Comparison of ENCODE assay signal across 20 cellular contexts in genomic region chr18:23684515-23685197, GRCh38. TPM values are rescaled to one million over a fixed set of nuclear protein-coding genes. Genes with fewer than 3 reads are reported as not detected.
DNase-seq lines count a peak whose midpoint lies in the region; ATAC-seq, FAIRE-seq and TF ChIP-seq lines count a peak whose summit lies in the region.
"Had no signal": no experiment of that assay in that cellular context is flagged by ENCODE, and none has a peak within 500 bp of the region (broad histone marks: within the 10 kb centered on the region; RNA-seq: fewer than 3 reads in every experiment).

No MANE protein-coding gene starts in this region.

- CTCF ChIA-PET in CD8-positive, alpha-beta memory T cell (lab: Charles Lee): interaction anchor here (1.0 kb wide), 1 partner anchor 18 kb away, joined by 4 read pairs; no protein-coding TSS in a partner anchor
- CTCF ChIA-PET in WTC11 (lab: Charles Lee): interaction anchor here (1.5 kb wide), 1 partner anchor 43 kb away, joined by 3 read pairs; no protein-coding TSS in a partner anchor

- no peak overlapping the region for H3K4me3 ChIP-seq in choroid plexus epithelial cell (ENCODE audit: low read depth, low read length)
- no peak overlapping the region for H3K4me3 ChIP-seq in mucosa of descending colon
- H3K4me3 ChIP-seq in CD8-positive, alpha-beta memory T cell (ENCODE audit: low read length): no peak overlapping the region
- H3K4me3 ChIP-seq: BLaER1, upper lobe of left lung had no signal

- H3K27me3 Mint-ChIP-seq in CD8-positive, alpha-beta memory T cell: peaks cover 36 to 71% of the 10 kb centered on the region in 2 donors
- H3K27me3 Mint-ChIP-seq in WTC11 (ENCODE audit: low read depth): peaks cover 48% of the 10 kb centered on the region

- no peaks in the 10 kb centered on the region for H3K9me3 Mint-ChIP-seq in CD8-positive, alpha-beta memory T cell
- H3K9me3 Mint-ChIP-seq in WTC11: peaks cover 13% of the 10 kb centered on the region

- H3K27ac Mint-ChIP-seq in CD8-positive, alpha-beta memory T cell: no peak overlapping the region
- no peak overlapping the region for H3K27ac Mint-ChIP-seq in WTC11
- H3K27ac Mint-ChIP-seq: stimulated activated memory B cell treated with anti-CD40 and anti-IgM and Interleukin-4, amounts not matched to agents 10 μg/mL and 1 μg/mL and 100 μg/mL, for 72 hours; T-helper 17 cell had no signal

- TF ChIP-seq CTCF in C4-2B (conservative IDR thresholded peaks at IDR 0.05): no peak
- no peak for TF ChIP-seq CTCF in choroid plexus epithelial cell (conservative IDR thresholded peaks at IDR 0.05; ENCODE audit: low read depth, low read length)
- no peak for TF ChIP-seq CTCF in mucosa of descending colon (IDR thresholded peaks at IDR 0.05)
- no peak for TF ChIP-seq CTCF in WTC11 (IDR thresholded peaks at IDR 0.05)

- intact Hi-C loops in mucosa of descending colon (cut with DNase I, micrococcal nuclease): no loop called here

- ATAC-seq in mucosa of descending colon (peak; percentile 73), WTC11 (no peak)
- ATAC-seq: Panc1; stimulated activated memory B cell treated with anti-CD40 and anti-IgM and Interleukin-4, amounts not matched to agents 10 μg/mL and 1 μg/mL and 100 μg/mL, for 72 hours; T-helper 17 cell had no signal

- H3K4me1 Mint-ChIP-seq in CD8-positive, alpha-beta memory T cell: peaks cover 5 to 7% (median 5%) of the 10 kb centered on the region in 3 donors
- H3K4me1 Mint-ChIP-seq in WTC11: peaks cover 11% of the 10 kb centered on the region
- H3K4me1 Mint-ChIP-seq: stimulated activated memory B cell treated with anti-CD40 and anti-IgM and Interleukin-4, amounts not matched to agents 10 μg/mL and 1 μg/mL and 100 μg/mL, for 72 hours had no signal

- DNase-seq in LHCN-M2 (ENCODE audit: low read depth) (peak; percentile 49), choroid plexus epithelial cell (ENCODE audit: low read depth) (peak; percentile 53), mucosa of descending colon (no peak), frontal cortex (ENCODE audit: low spot score in 2 of 2) (no peak), WTC11 (ENCODE audit: low spot score) (no peak), NCI-H524 treated with DMSO at 0.1 percent for 48 hours (lab: John Stamatoyannopoulos, UW) (no peak)
- no peak for DNase-seq in CD8-positive, alpha-beta memory T cell
- DNase-seq: activated CD4-positive, alpha-beta T cell treated with anti-CD3 and anti-CD28 coated beads for 4 hours; activated T-cell treated with anti-CD3 and anti-CD28 coated beads, Interleukin-2, amount 50 U/mL, for 1 hour; naive B cell; NCI-H1105 treated with DMSO at 0.1 percent for 48 hours; NCI-H510A; stimulated activated CD4-positive, alpha-beta T cell treated with anti-CD3 and anti-CD28 coated beads, Interleukin-4, amount 100 ng/mL, for 24 hours; T-helper 17 cell; upper lobe of left lung had no signal

- peaks cover 13% of the 10 kb centered on the region for H3K4me1 ChIP-seq in mucosa of descending colon (ENCODE audit: low read depth)
- H3K4me1 ChIP-seq in CD8-positive, alpha-beta memory T cell (ENCODE audit: insufficient read depth, low read length): peaks cover 6% of the 10 kb centered on the region

- H3K36me3 Mint-ChIP-seq in CD8-positive, alpha-beta memory T cell: no peaks in the 10 kb centered on the region
- H3K36me3 Mint-ChIP-seq in WTC11: no peaks in the 10 kb centered on the region
- H3K36me3 Mint-ChIP-seq: naive B cell; stimulated activated memory B cell treated with anti-CD40 and anti-IgM and Interleukin-4, amounts not matched to agents 10 μg/mL and 1 μg/mL and 100 μg/mL, for 72 hours had no signal

- peak overlapping the region; percentile 99 for H3K27ac ChIP-seq in C4-2B
- H3K27ac ChIP-seq in CD8-positive, alpha-beta memory T cell (ENCODE audit: low read depth, low read length): no peak overlapping the region
- H3K27ac ChIP-seq: BLaER1, upper lobe of left lung had no signal

- POLR2A ChIA-PET in CD8-positive, alpha-beta memory T cell (lab: Charles Lee): interaction anchor here (0.7 kb wide), 1 partner anchor 19 kb away, joined by 3 read pairs; no protein-coding TSS in a partner anchor
- POLR2A ChIA-PET in WTC11 (lab: Charles Lee): no interaction called here

- H3K9me3 ChIP-seq in mucosa of descending colon: no peaks in the 10 kb centered on the region
- H3K9me3 ChIP-seq in CD8-positive, alpha-beta memory T cell (ENCODE audit: low read length): no peaks in the 10 kb centered on the region
- H3K9me3 ChIP-seq: upper lobe of left lung had no signal

- no peaks in the 10 kb centered on the region for H3K36me3 ChIP-seq in mucosa of descending colon (ENCODE audit: low read depth)
- no peaks in the 10 kb centered on the region for H3K36me3 ChIP-seq in CD8-positive, alpha-beta memory T cell (ENCODE audit: insufficient read depth, low read length)
- H3K36me3 ChIP-seq: BLaER1, upper lobe of left lung had no signal

- no peak overlapping the region for H3K4me3 Mint-ChIP-seq in CD8-positive, alpha-beta memory T cell
- H3K4me3 Mint-ChIP-seq in WTC11: no peak overlapping the region
- H3K4me3 Mint-ChIP-seq: naive B cell; stimulated activated memory B cell treated with anti-CD40 and anti-IgM and Interleukin-4, amounts not matched to agents 10 μg/mL and 1 μg/mL and 100 μg/mL, for 72 hours; T-helper 17 cell had no signal

- FAIRE-seq in frontal cortex (lab: Jason Lieb, UNC): no peak
- FAIRE-seq: GM12891 had no signal

- H3K27me3 ChIP-seq in CD8-positive, alpha-beta memory T cell (ENCODE audit: insufficient read depth, low read length, poor library complexity, severe bottlenecking): peaks cover 17% of the 10 kb centered on the region

TF ChIP-seq in WTC11, 78 proteins besides CTCF, POLR2A, EP300 and RAD21:
- TF ChIP-seq ZMAT4 (CRISPR knock-in tag; IDR thresholded peaks at IDR 0.05) (no peak), GRHL2 (CRISPR knock-in tag; IDR thresholded peaks at IDR 0.05; ENCODE audit: insufficient replicate concordance, severe bottlenecking) (no peak), ZNF416 (CRISPR knock-in tag; IDR thresholded peaks at IDR 0.05) (no peak), FOXK1 (CRISPR knock-in tag; IDR thresholded peaks at IDR 0.05) (no peak), ZNF671 (CRISPR knock-in tag; IDR thresholded peaks at IDR 0.05) (no peak), ZNF512 (CRISPR knock-in tag; IDR thresholded peaks at IDR 0.05; ENCODE audit: borderline replicate concordance) (no peak), NFE2L1 (CRISPR knock-in tag; IDR thresholded peaks at IDR 0.05) (no peak), RORB (CRISPR knock-in tag; IDR thresholded peaks at IDR 0.05) (no peak), IRF1 (CRISPR knock-in tag; IDR thresholded peaks at IDR 0.05) (no peak), USF2 (CRISPR knock-in tag; IDR thresholded peaks at IDR 0.05) (no peak), GTF2I (CRISPR knock-in tag; conservative IDR thresholded peaks at IDR 0.05) (no peak), ZNF121 (CRISPR knock-in tag; IDR thresholded peaks at IDR 0.05) (no peak), ZNF396 (CRISPR knock-in tag; IDR thresholded peaks at IDR 0.05; ENCODE audit: borderline replicate concordance) (no peak)

RNA-seq across cellular contexts. Expression of gene LAMA3, which starts 4.6 kb away (rescaled TPM):
- total RNA-seq in LHCN-M2 (2014; rRNA removed): 3.3 and 4.2 TPM in 2 replicates
- 1.6 TPM for polyA plus RNA-seq in LHCN-M2 (2012)
- total RNA-seq in mucosa of descending colon: 10 to 100 TPM; 29.0 to 62.0 (median 49.0) TPM
- 1.2 TPM for total RNA-seq in frontal cortex
- not detected for total RNA-seq in CD8-positive, alpha-beta memory T cell
- 0.47 TPM for polyA plus RNA-seq in CD8-positive, alpha-beta memory T cell
- total RNA-seq in WTC11 (2021): 0.50 to 0.89 TPM (median 0.83 TPM) in 3 replicates

RNA-seq across cellular contexts. Expression of gene ANKRD29, which starts 21.9 kb away (rescaled TPM):
- total RNA-seq in LHCN-M2 (2014; rRNA removed) (5.8 and 7.1 TPM in 2 replicates), mucosa of descending colon (1 to 10 TPM; 1.5 to 3.3 (median 1.9) TPM), frontal cortex (2.4 TPM), WTC11 (2021) (3.3 to 4.9 TPM (median 3.7 TPM) in 3 replicates)
- polyA plus RNA-seq in LHCN-M2 (2012): 1.4 TPM
- total RNA-seq in CD8-positive, alpha-beta memory T cell: not detected
- not detected for polyA plus RNA-seq in CD8-positive, alpha-beta memory T cell

Comparison
In these comparisons a context has a peak if more than half of its experiments do, and no peak if none do; other contexts are left out.
1. DNase-seq: peak in LHCN-M2 (single experiment) and choroid plexus epithelial cell (single experiment); none in mucosa of descending colon (0 of 3), frontal cortex (0 of 2), CD8-positive, alpha-beta memory T cell (0 of 5), WTC11 (single experiment) and NCI-H524 treated with DMSO at 0.1 percent for 48 hours (single experiment).